8 cellular contexts compared by ENCODE assay signal in the genomic region with DNA sequence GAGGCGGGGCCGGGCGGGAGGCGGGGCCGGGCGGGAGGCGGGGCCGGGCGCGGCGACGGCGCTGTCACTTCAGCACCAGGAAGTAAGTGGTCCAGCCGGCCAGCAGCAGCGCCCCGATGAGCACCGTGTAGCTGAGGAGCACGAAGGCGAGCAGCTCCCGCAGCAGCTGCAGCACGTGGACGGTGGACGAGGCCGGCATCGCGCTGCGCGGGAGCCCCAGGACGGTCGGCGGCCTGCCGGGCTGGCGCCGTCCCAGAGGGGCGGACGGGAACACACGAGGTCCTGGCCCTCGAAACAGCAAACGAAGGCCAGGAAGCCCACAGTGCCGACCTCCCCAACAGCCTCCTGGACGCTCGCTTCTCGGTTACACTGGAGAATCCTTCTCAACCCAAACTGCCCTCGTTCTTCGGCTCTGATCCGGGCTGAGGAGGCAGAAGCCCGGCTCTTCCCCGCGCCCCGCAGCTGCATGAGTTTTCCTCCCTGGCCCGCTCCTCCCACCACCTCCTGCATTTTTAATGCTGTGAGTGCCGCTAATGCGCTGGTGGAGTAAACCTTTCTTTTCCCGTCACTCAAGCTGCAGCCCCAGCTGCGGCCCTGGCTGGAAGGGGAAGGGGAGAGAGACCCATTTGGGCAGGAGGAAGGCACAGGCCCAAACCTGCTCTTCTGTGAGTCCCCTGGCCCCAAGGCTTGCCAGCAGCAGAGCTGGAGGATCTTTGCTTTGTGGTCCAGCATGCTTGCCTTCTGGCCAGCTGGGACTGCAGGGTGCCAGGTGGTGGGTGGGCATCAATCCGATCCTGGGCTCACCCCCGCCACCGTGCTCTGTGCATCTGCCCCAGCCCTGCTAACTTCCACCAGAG. TPM values are rescaled to one million over a fixed set of nuclear protein-coding genes. Genes with fewer than 3 reads are reported as not detected.
DNase-seq lines count a peak whose midpoint lies in the region; ATAC-seq, FAIRE-seq and TF ChIP-seq lines count a peak whose summit lies in the region.

No MANE protein-coding gene starts in this region.

- peaks cover 9 to 24% (median 24%) of the 10 kb centered on the region in 3 donors for H3K4me1 Mint-ChIP-seq in IgD-negative memory B cell

- peak overlapping the region; percentile 72 for H3K4me3 ChIP-seq in DOHH2 (ENCODE audit: low read length)
- H3K4me3 ChIP-seq in dorsolateral prefrontal cortex, result peak overlapping the region; percentile 48 to 100 (median 94)
- H3K4me3 ChIP-seq in neutrophil (ENCODE audit: low read depth in 1 of 2, low read length in 1 of 2), result peak overlapping the region; percentile 74 to 92

- peak overlapping the region; percentile 71 to 96 (median 85) for H3K4me3 Mint-ChIP-seq in IgD-negative memory B cell

- H3K4me1 ChIP-seq in DOHH2 (ENCODE audit: control insufficient read depth, low read length) (peaks cover 25% of the 10 kb centered on the region), neutrophil (ENCODE audit: control insufficient read depth in 1 of 2, insufficient read depth in 1 of 2, low read depth in 1 of 2, low read length in 1 of 2) (peaks cover 23 to 24% of the 10 kb centered on the region in 2 experiments)

- ATAC-seq in HG03108 (IDR thresholded peaks at IDR 0.05; ENCODE audit: unreplicated experiment), result no peak

- DNase-seq in dorsolateral prefrontal cortex, result no peak
- no peak for DNase-seq in LoVo (ENCODE audit: low spot score)
- no peak for DNase-seq in RCC 7860 (ENCODE audit: low spot score)
- DNase-seq in germinal center (ENCODE audit: low spot score), result no peak

- no peaks in the 10 kb centered on the region for H3K36me3 Mint-ChIP-seq in IgD-negative memory B cell

- intact Hi-C loops in dorsolateral prefrontal cortex (cut with DNase I), result loop anchor here (2.0 to 10.0 kb wide), 4 partner anchors 40 to 301 kb away; partner anchors contain the start of genes VPS33A (in 2 of the 2), KNTC1 (in 1 of the 2), RSRC2 (in 1 of the 2) and ZCCHC8 (in 1 of the 2)

- peak overlapping the region in 1 of 3 donors; percentile 18 for H3K27ac Mint-ChIP-seq in IgD-negative memory B cell

- H3K27me3 ChIP-seq in DOHH2 (ENCODE audit: control insufficient read depth, low read length), result no peaks in the 10 kb centered on the region
- H3K27me3 ChIP-seq in dorsolateral prefrontal cortex, result no peaks in the 10 kb centered on the region
- H3K27me3 ChIP-seq in neutrophil, result no peaks in the 10 kb centered on the region

- peak overlapping the region; percentile 72 for H3K4me2 ChIP-seq in DOHH2 (ENCODE audit: low read length)

- H3K9me3 ChIP-seq in DOHH2 (ENCODE audit: control insufficient read depth, insufficient read depth, low read length) (no peaks in the 10 kb centered on the region), neutrophil (no peaks in the 10 kb centered on the region)

- no peaks in the 10 kb centered on the region for H3K9me2 ChIP-seq in DOHH2 (replicated peaks; ENCODE audit: control insufficient read depth, low read length)

- TF ChIP-seq CTCF in DOHH2 (IDR thresholded peaks at IDR 0.05; ENCODE audit: low read depth, low read length, poor library complexity, severe bottlenecking) (no peak), dorsolateral prefrontal cortex (IDR thresholded peaks at IDR 0.05 in 54 of 56, conservative IDR thresholded peaks at IDR 0.05 in 2 of 56; ENCODE audit: low read depth in 1 of 56, partially characterized antibody in 56 of 56) (peak in 11 of 56 donors; percentile 5 to 38 (median 15)), neutrophil (IDR thresholded peaks at IDR 0.05) (no peak)

- H4K20me1 ChIP-seq in DOHH2 (ENCODE audit: control insufficient read depth, insufficient read depth, low read depth, low read length), result peaks cover 7% of the 10 kb centered on the region; the same call in 1 of the 2 replicates

- peaks cover 42% of the 10 kb centered on the region for H3K79me2 ChIP-seq in DOHH2 (ENCODE audit: control insufficient read depth, low read length)

- no peak for FAIRE-seq in RCC 7860 (lab: Jason Lieb, UNC)

- no peaks in the 10 kb centered on the region for H3F3A ChIP-seq in DOHH2 (ENCODE audit: control insufficient read depth, insufficient read depth)

- H3K27me3 Mint-ChIP-seq in IgD-negative memory B cell, result no peaks in the 10 kb centered on the region

- peaks cover 33% of the 10 kb centered on the region for H3K36me3 ChIP-seq in DOHH2 (ENCODE audit: control insufficient read depth, low read length)
- peaks cover 50% of the 10 kb centered on the region for H3K36me3 ChIP-seq in neutrophil

- no peaks in the 10 kb centered on the region for H3K9me3 Mint-ChIP-seq in IgD-negative memory B cell

- H3K27ac ChIP-seq in DOHH2 (ENCODE audit: low read depth, low read length), result no peak overlapping the region
- peak overlapping the region in 49 of 59 donors; percentile 6 to 97 (median 67) for H3K27ac ChIP-seq in dorsolateral prefrontal cortex
- peak overlapping the region; percentile 93 for H3K27ac ChIP-seq in neutrophil

RNA-seq across cellular contexts. Expression of gene DIABLO, which starts 0.7 kb away (rescaled TPM):
- 51.0 TPM for polyA plus RNA-seq in IgD-negative memory B cell
- 10 to 100 TPM; 26.7 to 52.0 (median 41.8) TPM for total RNA-seq in dorsolateral prefrontal cortex

RNA-seq across cellular contexts. Expression of gene B3GNT4, which starts 23.1 kb away (rescaled TPM):
- 0.29 TPM for polyA plus RNA-seq in IgD-negative memory B cell
- 10 to 100 TPM in 68 of 120 experiments, 1 to 10 TPM in 52; 2.7 to 30.2 (median 10.5) TPM for total RNA-seq in dorsolateral prefrontal cortex

RNA-seq across cellular contexts. Expression of gene VPS33A, which starts 39.7 kb away (rescaled TPM):
- 27.6 TPM for polyA plus RNA-seq in IgD-negative memory B cell
- 10 to 100 TPM; 17.9 to 38.0 (median 28.0) TPM for total RNA-seq in dorsolateral prefrontal cortex

RNA-seq across cellular contexts. Expression of gene LRRC43, which starts 43.7 kb away (rescaled TPM):
- not detected for polyA plus RNA-seq in IgD-negative memory B cell
- 10 to 100 TPM in 17 of 120 experiments, 1 to 10 TPM in 103; 2.5 to 12.7 (median 7.7) TPM for total RNA-seq in dorsolateral prefrontal cortex

RNA-seq across cellular contexts. Expression of gene IL31, which starts 52.6 kb away (rescaled TPM):
- not detected for polyA plus RNA-seq in IgD-negative memory B cell
- not detected for total RNA-seq in dorsolateral prefrontal cortex
